ENCODE assay signal across 21 cellular contexts in the genomic region with DNA sequence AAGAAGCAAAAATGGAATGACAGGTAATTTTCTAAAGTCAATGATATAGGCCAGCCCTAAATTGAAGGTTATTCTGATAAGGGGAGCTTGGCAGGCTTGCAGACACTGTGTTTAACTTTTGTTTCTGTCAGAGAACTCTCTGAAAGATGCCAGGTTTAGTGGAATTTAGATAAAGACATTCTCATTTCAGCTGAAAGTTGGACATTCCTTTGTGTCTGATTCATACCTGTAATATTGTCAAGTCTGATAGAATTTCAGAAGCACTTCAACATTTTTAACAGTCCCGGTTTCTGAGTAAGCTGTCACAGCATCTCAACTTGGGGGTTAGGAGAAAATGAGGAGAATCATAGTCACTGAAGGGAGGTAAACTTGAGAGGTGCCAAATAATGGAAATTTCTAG.
DNase-seq lines count a peak whose midpoint lies in the region; TF ChIP-seq lines count a peak whose summit lies in the region.
"Had no signal": no experiment of that assay in that cellular context is flagged by ENCODE, and none has a peak within 500 bp of the region (broad histone marks: within the 10 kb centered on the region; RNA-seq: fewer than 3 reads in every experiment).

No MANE protein-coding gene starts in this region.

- POLR2A ChIA-PET in MCF 10A (lab: Yijun Ruan, JAX) = no interaction called here

- dilution Hi-C loops in mammary epithelial cell (cut with HindIII; ENCODE audit: low sequenced_read_pairs) = no loop called here

- no peaks in the 10 kb centered on the region for H3K27me3 ChIP-seq in mammary epithelial cell (ENCODE audit: insufficient read depth, low read length)
- no peaks in the 10 kb centered on the region for H3K27me3 ChIP-seq in skeletal muscle satellite cell (ENCODE audit: control insufficient read depth, insufficient read depth, low read length)
- H3K27me3 ChIP-seq: body of pancreas, colonic mucosa, neutrophil, uterus had no signal

- H3K36me3 Mint-ChIP-seq in MCF 10A (ENCODE audit: insufficient read depth, unreplicated experiment) (no peaks in the 10 kb centered on the region), endothelial cell (ENCODE audit: low read depth, unreplicated experiment) (no peaks in the 10 kb centered on the region)
- H3K36me3 Mint-ChIP-seq in activated naive CD4-positive, alpha-beta T cell treated with anti-CD3 and anti-CD28 coated beads, Interleukin-2, amount 10 ng/mL, durations not matched to agents 7 days and 5 days = no peaks in the 10 kb centered on the region
- H3K36me3 Mint-ChIP-seq: activated naive CD4-positive, alpha-beta T cell treated with anti-CD3 and anti-CD28 coated beads, Interleukin-2, amount 50 U/mL, for 24 hours had no signal

- H3K4me3 Mint-ChIP-seq in MCF 10A (ENCODE audit: unreplicated experiment) (no peak overlapping the region), endothelial cell (ENCODE audit: unreplicated experiment) (no peak overlapping the region)
- H3K4me3 Mint-ChIP-seq in activated naive CD4-positive, alpha-beta T cell treated with anti-CD3 and anti-CD28 coated beads, Interleukin-2, amount 10 ng/mL, durations not matched to agents 7 days and 5 days = no peak overlapping the region
- H3K4me3 Mint-ChIP-seq: activated CD4-positive, alpha-beta T cell treated with anti-CD3 and anti-CD28 coated beads for 36 hours; activated naive CD4-positive, alpha-beta T cell treated with anti-CD3 and anti-CD28 coated beads, Interleukin-2, amount 50 U/mL, for 24 hours; activated T-cell treated with anti-CD3 and anti-CD28 coated beads, Interleukin-2, amount 50 U/mL, for 72 hours; IgD-negative memory B cell had no signal

- H3K4me2 ChIP-seq in mammary epithelial cell (ENCODE audit: insufficient read depth, low read depth, low read length) = no peak overlapping the region
- H3K4me2 ChIP-seq in skeletal muscle satellite cell (ENCODE audit: low read length) = peak overlapping the region; percentile 57

- H3K9me3 ChIP-seq in mammary epithelial cell (replicated peaks; ENCODE audit: insufficient read depth, low read length) (no peaks in the 10 kb centered on the region), skeletal muscle satellite cell (replicated peaks; ENCODE audit: low read length) (no peaks in the 10 kb centered on the region)
- H3K9me3 ChIP-seq: body of pancreas, colonic mucosa, neutrophil, uterus had no signal

- no peak overlapping the region for H3K27ac Mint-ChIP-seq in MCF 10A (ENCODE audit: low read depth, unreplicated experiment)
- H3K27ac Mint-ChIP-seq in endothelial cell (ENCODE audit: unreplicated experiment) = no peak overlapping the region
- H3K27ac Mint-ChIP-seq in activated naive CD4-positive, alpha-beta T cell treated with anti-CD3 and anti-CD28 coated beads, Interleukin-2, amount 10 ng/mL, durations not matched to agents 7 days and 5 days = no peak overlapping the region
- H3K27ac Mint-ChIP-seq: activated CD4-positive, alpha-beta T cell treated with anti-CD3 and anti-CD28 coated beads for 36 hours; activated naive CD4-positive, alpha-beta T cell treated with anti-CD3 and anti-CD28 coated beads, Interleukin-2, amount 50 U/mL, for 24 hours; activated T-cell treated with anti-CD3 and anti-CD28 coated beads, Interleukin-2, amount 50 U/mL, for 72 hours; IgD-negative memory B cell had no signal

- CTCF ChIA-PET in MCF 10A (lab: Yijun Ruan, JAX) (interaction anchor here (0.6 kb wide), 1 partner anchor 189 kb away, joined by 3 read pairs; no protein-coding TSS in a partner anchor), mammary epithelial cell (lab: Charles Lee; ENCODE audit: low non-redundant PET) (no interaction called here)
- CTCF ChIA-PET in activated naive CD4-positive, alpha-beta T cell treated with anti-CD3 and anti-CD28 coated beads, Interleukin-2, amount 10 ng/mL, durations not matched to agents 7 days and 5 days (lab: Charles Lee) = no interaction called here

- H3K4me3 ChIP-seq in mammary epithelial cell (replicated peaks in 1 of 3; ENCODE audit: insufficient read depth in 1 of 3, low read depth in 2 of 3, low read length in 3 of 3) (no peak overlapping the region), skeletal muscle satellite cell (ENCODE audit: low read length) (peak overlapping the region; percentile 43)
- H3K4me3 ChIP-seq: body of pancreas, colonic mucosa, lung, uterus had no signal

- no peak for TF ChIP-seq CTCF in MCF 10A (IDR thresholded peaks at IDR 0.05; ENCODE audit: unreplicated experiment)
- no peak for TF ChIP-seq CTCF in mammary epithelial cell (conservative IDR thresholded peaks at IDR 0.05 in 1 of 2, IDR thresholded peaks at IDR 0.05 in 1 of 2; ENCODE audit: extremely low read depth in 1 of 2, insufficient read depth in 1 of 2, low read depth in 1 of 2, low read length in 2 of 2)
- no peak for TF ChIP-seq CTCF in endothelial cell (IDR thresholded peaks at IDR 0.05; ENCODE audit: unreplicated experiment)

- H3K9me3 Mint-ChIP-seq in MCF 10A (ENCODE audit: unreplicated experiment) (no peaks in the 10 kb centered on the region), endothelial cell (ENCODE audit: unreplicated experiment) (no peaks in the 10 kb centered on the region)
- no peaks in the 10 kb centered on the region for H3K9me3 Mint-ChIP-seq in activated naive CD4-positive, alpha-beta T cell treated with anti-CD3 and anti-CD28 coated beads, Interleukin-2, amount 10 ng/mL, durations not matched to agents 7 days and 5 days
- H3K9me3 Mint-ChIP-seq: activated naive CD4-positive, alpha-beta T cell treated with anti-CD3 and anti-CD28 coated beads, Interleukin-2, amount 50 U/mL, for 24 hours; activated T-cell treated with anti-CD3 and anti-CD28 coated beads, Interleukin-2, amount 50 U/mL, for 72 hours; IgD-negative memory B cell had no signal

- H3K9ac ChIP-seq in mammary epithelial cell (ENCODE audit: insufficient read depth, low read length) (no peak overlapping the region), skeletal muscle satellite cell (ENCODE audit: low read depth, low read length) (peak overlapping the region; percentile 31)

- WGBS in mammary epithelial cell (ENCODE audit: low coverage, missing lambda C conversion rate) = 7% methylated on average over 1 of the region's 1 CpG

- no peaks in the 10 kb centered on the region for H3K79me2 ChIP-seq in mammary epithelial cell (ENCODE audit: insufficient read depth, low read length)

- H3K27me3 Mint-ChIP-seq in MCF 10A (ENCODE audit: insufficient read depth, unreplicated experiment) = no peaks in the 10 kb centered on the region
- H3K27me3 Mint-ChIP-seq in endothelial cell (ENCODE audit: unreplicated experiment) = no peaks in the 10 kb centered on the region
- no peaks in the 10 kb centered on the region for H3K27me3 Mint-ChIP-seq in activated naive CD4-positive, alpha-beta T cell treated with anti-CD3 and anti-CD28 coated beads, Interleukin-2, amount 10 ng/mL, durations not matched to agents 7 days and 5 days
- H3K27me3 Mint-ChIP-seq: activated CD4-positive, alpha-beta T cell treated with anti-CD3 and anti-CD28 coated beads for 36 hours; activated naive CD4-positive, alpha-beta T cell treated with anti-CD3 and anti-CD28 coated beads, Interleukin-2, amount 50 U/mL, for 24 hours; IgD-negative memory B cell had no signal

- BruUV-seq in MCF 10A (replicated peaks; lab: Mats Ljungman, UMichigan) = no TSS peak
- BruUV-seq in mammary epithelial cell (replicated peaks; lab: Mats Ljungman, UMichigan) = no TSS peak

- H3K4me1 ChIP-seq in mammary epithelial cell (ENCODE audit: insufficient read depth, low read length) = peaks cover 7% of the 10 kb centered on the region
- H3K4me1 ChIP-seq in skeletal muscle satellite cell (ENCODE audit: control insufficient read depth, insufficient read depth, low read length) = peaks cover 35% of the 10 kb centered on the region
- H3K4me1 ChIP-seq: body of pancreas, colonic mucosa, uterus had no signal

- no peak overlapping the region for H2AFZ ChIP-seq in mammary epithelial cell (ENCODE audit: low read depth, low read length)

- no peaks in the 10 kb centered on the region for H4K20me1 ChIP-seq in mammary epithelial cell (ENCODE audit: insufficient read depth, low read length)

- no peak overlapping the region for H3K27ac ChIP-seq in mammary epithelial cell (ENCODE audit: insufficient read depth, low read depth, low read length)
- H3K27ac ChIP-seq: 22Rv1, body of pancreas, colonic mucosa, neutrophil, uterus had no signal

- DNase-seq in MCF 10A (ENCODE audit: unreplicated experiment) (peak; percentile 9), mammary epithelial cell (no peak), SW 1271 (lab: John Stamatoyannopoulos, UW) (peak; percentile 4 to 39), fibroblast of peridontal ligament (ENCODE audit: extremely low read depth) (peak; percentile 25), endothelial cell (ENCODE audit: low spot score) (no peak), NCI-H774 (lab: John Stamatoyannopoulos, UW) (no peak)
- no peak for DNase-seq in activated naive CD4-positive, alpha-beta T cell treated with anti-CD3 and anti-CD28 coated beads, Interleukin-2, amount 10 ng/mL, durations not matched to agents 7 days and 5 days
- DNase-seq: activated CD4-positive, alpha-beta T cell treated with anti-CD3 and anti-CD28 coated beads for 36 hours; activated T-cell treated with anti-CD3 and anti-CD28 coated beads, Interleukin-2, amount 50 U/mL, for 72 hours; body of pancreas; colonic mucosa; COR-L47; NCI-H2081 treated with DMSO at 0.1 percent for 48 hours; substantia nigra; uterus had no signal

- H3K36me3 ChIP-seq in mammary epithelial cell (ENCODE audit: insufficient read depth, low read length) (no peaks in the 10 kb centered on the region), skeletal muscle satellite cell (ENCODE audit: insufficient read depth, low read length) (no peaks in the 10 kb centered on the region)
- H3K36me3 ChIP-seq: colonic mucosa, neutrophil, uterus had no signal

- in situ Hi-C loops in mammary epithelial cell (cut with MboI; ENCODE audit: low sequenced_read_pairs in 2 of 2) = no loop called here

- H3K4me1 Mint-ChIP-seq in MCF 10A (ENCODE audit: insufficient read depth, unreplicated experiment) (peaks cover 14% of the 10 kb centered on the region), endothelial cell (ENCODE audit: unreplicated experiment) (no peaks in the 10 kb centered on the region)
- no peaks in the 10 kb centered on the region for H3K4me1 Mint-ChIP-seq in activated naive CD4-positive, alpha-beta T cell treated with anti-CD3 and anti-CD28 coated beads, Interleukin-2, amount 10 ng/mL, durations not matched to agents 7 days and 5 days
- H3K4me1 Mint-ChIP-seq: activated CD4-positive, alpha-beta T cell treated with anti-CD3 and anti-CD28 coated beads for 36 hours; activated naive CD4-positive, alpha-beta T cell treated with anti-CD3 and anti-CD28 coated beads, Interleukin-2, amount 50 U/mL, for 24 hours had no signal

- intact Hi-C loops in MCF 10A (cut with micrococcal nuclease) = no loop called here
- intact Hi-C loops in mammary epithelial cell (cut with micrococcal nuclease) = no loop called here

Comparison
In these comparisons a context has a peak if more than half of its experiments do, and no peak if none do; other contexts are left out.
1. DNase-seq: peak in MCF 10A (single experiment), SW 1271 (2 of 2) and fibroblast of peridontal ligament (single experiment); none in mammary epithelial cell (single experiment), endothelial cell (single experiment), NCI-H774 (single experiment) and activated naive CD4-positive, alpha-beta T cell treated with anti-CD3 and anti-CD28 coated beads, Interleukin-2, amount 10 ng/mL, durations not matched to agents 7 days and 5 days (single experiment).